8 cellular contexts compared by ENCODE assay signal in the genomic region with DNA sequence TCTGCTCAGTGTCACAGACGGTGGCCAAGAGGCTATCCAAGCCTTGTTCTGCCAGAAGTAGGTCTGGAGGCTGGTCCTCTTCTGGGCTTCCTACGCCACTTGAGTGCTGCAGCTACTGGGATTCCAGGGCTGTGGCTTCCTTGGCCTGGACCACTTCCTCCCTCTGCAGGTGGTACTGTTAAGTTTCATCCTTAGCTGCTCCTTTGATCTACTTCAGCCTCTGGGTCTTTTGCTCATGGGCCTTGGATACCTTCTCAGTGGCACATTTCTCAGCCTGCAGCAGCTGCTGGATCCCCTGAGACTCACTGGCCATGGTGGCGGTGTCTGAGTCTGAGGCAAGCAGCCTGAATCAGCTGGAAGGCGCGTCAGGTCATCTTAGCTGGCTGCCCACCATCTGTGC. TPM values are rescaled to one million over a fixed set of nuclear protein-coding genes. Genes with fewer than 3 reads are reported as not detected.
DNase-seq lines count a peak whose midpoint lies in the region; ATAC-seq and FAIRE-seq lines count a peak whose summit lies in the region.
"Had no signal": no experiment of that assay in that cellular context is flagged by ENCODE, and none has a peak within 500 bp of the region (broad histone marks: within the 10 kb centered on the region; RNA-seq: fewer than 3 reads in every experiment).

No MANE protein-coding gene starts in this region.

- H3K27ac ChIP-seq in neuronal stem cell (replicated peaks; ENCODE audit: low read length) (no peak overlapping the region), small intestine (ENCODE audit: low read depth in 1 of 2, low read length in 1 of 2) (no peak overlapping the region)

- no peak overlapping the region for H3K14ac ChIP-seq in neuronal stem cell (ENCODE audit: low read length)

- no peak overlapping the region for H3K4ac ChIP-seq in neuronal stem cell (ENCODE audit: low read length)

- H2BK15ac ChIP-seq in neuronal stem cell (ENCODE audit: low read length): no peak overlapping the region

- H3K4me3 ChIP-seq in neuronal stem cell (ENCODE audit: low read length in 2 of 2): no peak overlapping the region
- no peak overlapping the region for H3K4me3 ChIP-seq in small intestine (ENCODE audit: low read depth in 1 of 2, low read length in 2 of 2)

- H3K18ac ChIP-seq in neuronal stem cell (ENCODE audit: low read length): no peak overlapping the region

- H3K9me3 ChIP-seq in neuronal stem cell (replicated peaks in 1 of 2; ENCODE audit: control insufficient read depth in 2 of 2, insufficient read depth in 1 of 2, low read depth in 1 of 2, low read length in 2 of 2) (no peaks in the 10 kb centered on the region), small intestine (ENCODE audit: control insufficient read depth, low read depth) (no peaks in the 10 kb centered on the region)

- no peak overlapping the region for H2BK5ac ChIP-seq in neuronal stem cell (ENCODE audit: low read length)

- WGBS in neuronal stem cell (ENCODE audit: extremely low coverage in 2 of 2, insufficient read length in 2 of 2, insufficient replicate concordance in 1 of 2), 2 donors: no CpG with 5 or more reads among the region's 5 CpGs
- 92 to 95% (median 93%) methylated on average over 5 of the region's 5 CpGs for WGBS in small intestine, 3 donors

- H2BK120ac ChIP-seq in neuronal stem cell (ENCODE audit: low read depth, low read length): no peak overlapping the region

- peak; percentile 33 for DNase-seq in ELR (ENCODE audit: low read depth)
- DNase-seq in NAMALWA (ENCODE audit: low spot score): peak; percentile 31
- peak; percentile 13 for DNase-seq in dermis blood vessel endothelial cell
- DNase-seq in neuronal stem cell (ENCODE audit: low spot score): no peak
- no peak for DNase-seq in GOT3 (lab: John Stamatoyannopoulos, UW)
- no peak for DNase-seq in small intestine
- DNase-seq: NCI-H146 had no signal

- H4K8ac ChIP-seq in neuronal stem cell (ENCODE audit: low read depth, low read length): no peak overlapping the region

- H3K27me3 ChIP-seq in neuronal stem cell (ENCODE audit: control insufficient read depth in 3 of 3, insufficient read depth in 3 of 3, low read depth in 1 of 3, low read length in 3 of 3) (no peaks in the 10 kb centered on the region), small intestine (ENCODE audit: control insufficient read depth in 2 of 2, insufficient read depth in 2 of 2, low read length in 2 of 2) (no peaks in the 10 kb centered on the region)

- H2BK12ac ChIP-seq in neuronal stem cell (ENCODE audit: low read length): no peak overlapping the region

- no peak overlapping the region for H3K9ac ChIP-seq in neuronal stem cell (ENCODE audit: low read depth, low read length, poor library complexity)

- no peak overlapping the region for H3K4me2 ChIP-seq in neuronal stem cell (ENCODE audit: insufficient read depth, low read length, poor library complexity, severe bottlenecking)

- peaks cover 28 to 84% of the 10 kb centered on the region in 2 donors for H3K36me3 ChIP-seq in neuronal stem cell (replicated peaks in 1 of 2; ENCODE audit: control insufficient read depth in 2 of 2, insufficient read depth in 2 of 2, low read length in 2 of 2)
- H3K36me3 ChIP-seq in small intestine (ENCODE audit: control insufficient read depth in 2 of 2, insufficient read depth in 2 of 2, low read length in 2 of 2): peaks cover 5 to 22% of the 10 kb centered on the region in 2 donors

- no peak for ATAC-seq in GM21447 (IDR thresholded peaks at IDR 0.05; ENCODE audit: unreplicated experiment)

- no peak overlapping the region for H2AK5ac ChIP-seq in neuronal stem cell (ENCODE audit: low read depth, low read length)

- H3K23ac ChIP-seq in neuronal stem cell (ENCODE audit: low read depth, low read length, poor library complexity): peak overlapping the region; percentile 75

- no peak for FAIRE-seq in small intestine (lab: Jason Lieb, UNC)

- peaks cover 3% of the 10 kb centered on the region for H3K79me1 ChIP-seq in neuronal stem cell (ENCODE audit: low read depth, low read length)

- H3K4me1 ChIP-seq in neuronal stem cell (ENCODE audit: control insufficient read depth in 2 of 2, insufficient read depth in 1 of 2, low read depth in 1 of 2, low read length in 2 of 2): no peaks in the 10 kb centered on the region
- no peaks in the 10 kb centered on the region for H3K4me1 ChIP-seq in small intestine (ENCODE audit: control insufficient read depth in 2 of 2, insufficient read depth in 1 of 2, low read depth in 1 of 2, low read length in 1 of 2)

- H2AFZ ChIP-seq in neuronal stem cell (ENCODE audit: low read length): no peak overlapping the region

- H4K91ac ChIP-seq in neuronal stem cell (ENCODE audit: low read depth, low read length, poor library complexity): no peak overlapping the region

RNA-seq across cellular contexts. Expression of gene CNOT8, which starts 10.3 kb away (rescaled TPM):
- total RNA-seq in dermis blood vessel endothelial cell: 106 and 114 TPM in 2 replicates
- 44.3 TPM for polyA plus RNA-seq in neuronal stem cell (2013, experiment 1 of 2)
- 45.4 TPM for polyA plus RNA-seq in neuronal stem cell (2013, experiment 2 of 2)
- 10 to 100 TPM; 43.5 to 54.1 (median 46.1) TPM for polyA plus RNA-seq in small intestine

RNA-seq across cellular contexts. Expression of gene FAXDC2, which starts 18.3 kb away (rescaled TPM):
- 11.4 and 11.9 TPM in 2 replicates for total RNA-seq in dermis blood vessel endothelial cell
- polyA plus RNA-seq in neuronal stem cell (2013, experiment 1 of 2): 10.6 TPM
- polyA plus RNA-seq in neuronal stem cell (2013, experiment 2 of 2): 10.0 TPM
- polyA plus RNA-seq in small intestine: 10 to 100 TPM; 10.8 to 17.0 (median 13.2) TPM

Comparison
In these comparisons a context has a peak if more than half of its experiments do, and no peak if none do; other contexts are left out.
1. DNase-seq: peak in ELR (single experiment), NAMALWA (single experiment) and dermis blood vessel endothelial cell (single experiment); none in neuronal stem cell (single experiment), GOT3 (single experiment) and small intestine (single experiment).